19 cellular contexts compared by ENCODE assay signal in genomic region chr4:7062816-7063215, GRCh38.
"Had no signal": no experiment of that assay in that cellular context is flagged by ENCODE, and none has a peak within 500 bp of the region (broad histone marks: within the 10 kb centered on the region; RNA-seq: fewer than 3 reads in every experiment).

No MANE protein-coding gene starts in this region.

- ATAC-seq: effector memory CD8-positive, alpha-beta T cell; gastroesophageal sphincter; left colon; left ventricle myocardium superior; natural killer cell treated with Interleukin-12 subunit alpha and Interleukin-12 subunit beta and Interleukin-15 and Interleukin-18, amount 100 ng/mL, for 72 hours; pancreas; right lobe of liver; stimulated activated naive B cell treated with anti-CD40 and anti-IgM and Interleukin-4, amounts not matched to agents 10 μg/mL and 1 μg/mL and 100 μg/mL, for 72 hours had no signal

- H3K27ac Mint-ChIP-seq: dendritic cell treated with granulocyte-macrophage colony-stimulating factor and Interleukin-4, amounts not matched to agents 40 ng/mL and 50 ng/mL, for 4 days; neural progenitor cell; progenitor cell of endocrine pancreas; stimulated activated naive B cell treated with anti-CD40 and anti-IgM and Interleukin-4, amounts not matched to agents 10 μg/mL and 1 μg/mL and 100 μg/mL, for 72 hours had no signal

- DNase-seq: effector memory CD8-positive, alpha-beta T cell; foreskin fibroblast; glutamatergic neuron; left colon; mesenchymal stem cell; midbrain; occipital lobe; pancreas; right lobe of liver; stimulated activated CD4-positive, alpha-beta T cell treated with anti-CD3 and anti-CD28 coated beads, Interleukin-4, amount 100 ng/mL, for 1 hour; stimulated activated CD8-positive, alpha-beta memory T cell treated with anti-CD3 and anti-CD28 coated beads, Interleukin-4, amount 100 ng/mL, for 48 hours; stimulated activated naive B cell treated with anti-CD40 and anti-IgM and Interleukin-4, amounts not matched to agents 10 μg/mL and 1 μg/mL and 100 μg/mL, for 72 hours; trophoblast cell had no signal

- H3K4me3 Mint-ChIP-seq: dendritic cell treated with granulocyte-macrophage colony-stimulating factor and Interleukin-4, amounts not matched to agents 40 ng/mL and 50 ng/mL, for 4 days; effector memory CD8-positive, alpha-beta T cell; natural killer cell treated with Interleukin-12 subunit alpha and Interleukin-12 subunit beta and Interleukin-15 and Interleukin-18, amount 100 ng/mL, for 72 hours; neural progenitor cell; stimulated activated naive B cell treated with anti-CD40 and anti-IgM and Interleukin-4, amounts not matched to agents 10 μg/mL and 1 μg/mL and 100 μg/mL, for 72 hours had no signal

- H3K27me3 Mint-ChIP-seq: dendritic cell treated with granulocyte-macrophage colony-stimulating factor and Interleukin-4, amounts not matched to agents 40 ng/mL and 50 ng/mL, for 4 days; effector memory CD8-positive, alpha-beta T cell; natural killer cell treated with Interleukin-12 subunit alpha and Interleukin-12 subunit beta and Interleukin-15 and Interleukin-18, amount 100 ng/mL, for 72 hours; progenitor cell of endocrine pancreas; stimulated activated naive B cell treated with anti-CD40 and anti-IgM and Interleukin-4, amounts not matched to agents 10 μg/mL and 1 μg/mL and 100 μg/mL, for 72 hours had no signal

- H3K9me3 Mint-ChIP-seq: dendritic cell treated with granulocyte-macrophage colony-stimulating factor and Interleukin-4, amounts not matched to agents 40 ng/mL and 50 ng/mL, for 4 days; effector memory CD8-positive, alpha-beta T cell; natural killer cell treated with Interleukin-12 subunit alpha and Interleukin-12 subunit beta and Interleukin-15 and Interleukin-18, amount 100 ng/mL, for 72 hours; neural progenitor cell; stimulated activated naive B cell treated with anti-CD40 and anti-IgM and Interleukin-4, amounts not matched to agents 10 μg/mL and 1 μg/mL and 100 μg/mL, for 72 hours had no signal
